8 cellular contexts compared by ENCODE assay signal in the genomic region with DNA sequence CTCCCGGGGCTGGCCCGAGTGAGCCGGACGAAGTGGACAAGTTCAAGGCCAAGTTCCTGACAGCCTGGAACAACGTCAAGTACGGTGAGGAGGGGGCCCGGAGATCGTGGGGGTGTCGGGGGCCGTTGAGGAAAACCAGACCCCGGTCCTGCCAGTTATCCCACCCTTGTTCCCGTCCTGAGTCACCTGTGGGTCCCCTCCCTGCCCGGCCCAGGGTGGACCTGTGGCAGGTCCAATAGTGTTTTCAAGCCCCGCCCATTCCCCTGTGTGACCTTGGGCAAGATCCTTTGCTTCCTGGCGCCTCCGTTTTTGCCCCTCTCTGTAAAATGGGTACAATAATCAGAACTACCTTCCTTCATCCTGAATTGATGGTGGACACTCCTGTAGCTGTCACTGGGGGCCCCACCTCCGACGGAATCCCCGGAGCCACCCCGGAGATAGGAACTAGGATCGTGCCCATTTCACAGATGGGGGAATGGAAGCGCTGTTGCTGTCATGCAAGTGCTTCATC. TPM values are rescaled to one million over a fixed set of nuclear protein-coding genes. Genes with fewer than 3 reads are reported as not detected.
DNase-seq lines count a peak whose midpoint lies in the region; ATAC-seq and TF ChIP-seq lines count a peak whose summit lies in the region.

No MANE protein-coding gene starts in this region.

- H3K4me3 Mint-ChIP-seq in Calu3 (ENCODE audit: low read depth, unreplicated experiment) = peak overlapping the region; percentile 73
- peak overlapping the region; percentile 91 for H3K4me3 Mint-ChIP-seq in activated CD4-positive, alpha-beta memory T cell treated with anti-CD3 and anti-CD28 coated beads, Interleukin-2, amount 10 ng/mL, durations not matched to agents 7 days and 5 days

- WGBS in gastroesophageal sphincter (ENCODE audit: low coverage in 1 of 2), 2 donors = no CpG with 5 or more reads among the region's 22 CpGs
- WGBS in prostate gland = 18% methylated on average over 22 of the region's 22 CpGs

- TF ChIP-seq EP300 in gastroesophageal sphincter (IDR thresholded peaks at IDR 0.05) = no peak

- H3K27me3 Mint-ChIP-seq in Calu3 (ENCODE audit: unreplicated experiment) = peaks cover 17% of the 10 kb centered on the region
- H3K27me3 Mint-ChIP-seq in activated CD4-positive, alpha-beta memory T cell treated with anti-CD3 and anti-CD28 coated beads, Interleukin-2, amount 10 ng/mL, durations not matched to agents 7 days and 5 days = peaks cover 11% of the 10 kb centered on the region

- intact Hi-C loops in Calu3 (cut with micrococcal nuclease; ENCODE audit: unreplicated experiment) (no loop called here), prostate gland (cut with DNase I) (no loop called here)

- DNase-seq in Calu3 (no peak), prostate gland (ENCODE audit: low spot score) (no peak), OCI-M2 (lab: John Stamatoyannopoulos, UW; ENCODE audit: unreplicated experiment) (no peak), NOMO-1 treated with DMSO at 0.1 percent for 48 hours (lab: John Stamatoyannopoulos, UW; ENCODE audit: unreplicated experiment) (no peak)
- peak; percentile 36 for DNase-seq in activated CD4-positive, alpha-beta memory T cell treated with anti-CD3 and anti-CD28 coated beads, Interleukin-2, amount 10 ng/mL, durations not matched to agents 7 days and 5 days
- no peak for DNase-seq in central memory CD4-positive, alpha-beta T cell

- POLR2A ChIA-PET in activated CD4-positive, alpha-beta memory T cell treated with anti-CD3 and anti-CD28 coated beads, Interleukin-2, amount 10 ng/mL, durations not matched to agents 7 days and 5 days (lab: Charles Lee) = interaction anchor here (0.7 to 2.2 kb wide), 6 partner anchors 9 to 24 kb away, joined by 3 to 7 read pairs (median 5); a partner anchor contains a TSS

- ATAC-seq in HG02642 (IDR thresholded peaks at IDR 0.05; ENCODE audit: poor library complexity, unreplicated experiment) = peak; percentile 16
- ATAC-seq in gastroesophageal sphincter = peak; percentile 29

- H3K9me3 Mint-ChIP-seq in Calu3 (ENCODE audit: low read depth, unreplicated experiment) = no peaks in the 10 kb centered on the region
- no peaks in the 10 kb centered on the region for H3K9me3 Mint-ChIP-seq in activated CD4-positive, alpha-beta memory T cell treated with anti-CD3 and anti-CD28 coated beads, Interleukin-2, amount 10 ng/mL, durations not matched to agents 7 days and 5 days

- H3K4me1 ChIP-seq in gastroesophageal sphincter (peaks cover 0 to 28% (median 8%) of the 10 kb centered on the region in 3 donors), prostate gland (replicated peaks) (peaks cover 4% of the 10 kb centered on the region)

- H3K4me1 Mint-ChIP-seq in Calu3 (ENCODE audit: low read depth, unreplicated experiment) = no peaks in the 10 kb centered on the region
- peaks cover 16% of the 10 kb centered on the region for H3K4me1 Mint-ChIP-seq in activated CD4-positive, alpha-beta memory T cell treated with anti-CD3 and anti-CD28 coated beads, Interleukin-2, amount 10 ng/mL, durations not matched to agents 7 days and 5 days

- TF ChIP-seq POLR2A in gastroesophageal sphincter (IDR thresholded peaks at IDR 0.05) (no peak), prostate gland (IDR thresholded peaks at IDR 0.05) (no peak)

- peaks cover 19% of the 10 kb centered on the region for H3K36me3 Mint-ChIP-seq in Calu3 (ENCODE audit: insufficient read depth, unreplicated experiment)
- peaks cover 13% of the 10 kb centered on the region for H3K36me3 Mint-ChIP-seq in activated CD4-positive, alpha-beta memory T cell treated with anti-CD3 and anti-CD28 coated beads, Interleukin-2, amount 10 ng/mL, durations not matched to agents 7 days and 5 days (ENCODE audit: low read depth)

- CTCF ChIA-PET in Calu3 (lab: Charles Lee) = no interaction called here
- CTCF ChIA-PET in activated CD4-positive, alpha-beta memory T cell treated with anti-CD3 and anti-CD28 coated beads, Interleukin-2, amount 10 ng/mL, durations not matched to agents 7 days and 5 days (lab: Charles Lee) = no interaction called here

- H3K9me3 ChIP-seq in gastroesophageal sphincter (no peaks in the 10 kb centered on the region), prostate gland (no peaks in the 10 kb centered on the region)

- H3K27ac Mint-ChIP-seq in Calu3 (ENCODE audit: unreplicated experiment) = no peak overlapping the region
- H3K27ac Mint-ChIP-seq in activated CD4-positive, alpha-beta memory T cell treated with anti-CD3 and anti-CD28 coated beads, Interleukin-2, amount 10 ng/mL, durations not matched to agents 7 days and 5 days = peak overlapping the region; percentile 84

- TF ChIP-seq CTCF in Calu3 (IDR thresholded peaks at IDR 0.05; ENCODE audit: unreplicated experiment) = no peak
- TF ChIP-seq CTCF in gastroesophageal sphincter (IDR thresholded peaks at IDR 0.05) = no peak
- TF ChIP-seq CTCF in prostate gland (IDR thresholded peaks at IDR 0.05) = no peak

- H3K27me3 ChIP-seq in gastroesophageal sphincter (peaks cover 3% of the 10 kb centered on the region), prostate gland (replicated peaks; ENCODE audit: insufficient read depth) (no peaks in the 10 kb centered on the region)

- peak overlapping the region; percentile 79 to 92 (median 86) for H3K27ac ChIP-seq in gastroesophageal sphincter
- peak overlapping the region; percentile 85 to 87 for H3K27ac ChIP-seq in prostate gland

- H3K4me3 ChIP-seq in gastroesophageal sphincter (peak overlapping the region; percentile 86 to 98), prostate gland (peak overlapping the region; percentile 100)

- H3K36me3 ChIP-seq in gastroesophageal sphincter (peaks cover 0 to 34% of the 10 kb centered on the region in 2 donors), prostate gland (peaks cover 0 to 12% of the 10 kb centered on the region in 2 donors)

- BruUV-seq in Calu3 (replicated peaks; lab: Mats Ljungman, UMichigan) = no TSS peak

RNA-seq across cellular contexts. Expression of a gene that starts 0.6 kb away (rescaled TPM):
- 18.7 and 24.5 TPM in 2 replicates for total RNA-seq in Calu3 (2022)
- total RNA-seq in activated CD4-positive, alpha-beta memory T cell treated with anti-CD3 and anti-CD28 coated beads, Interleukin-2, amount 10 ng/mL, durations not matched to agents 7 days and 5 days = 10 to 100 TPM; 38.1 to 39.2 TPM
- total RNA-seq in gastroesophageal sphincter = 10 to 100 TPM; 18.4 to 35.6 (median 24.9) TPM
- total RNA-seq in prostate gland = 10 to 100 TPM; 36.3 to 57.9 TPM

RNA-seq across cellular contexts. Expression of a gene that starts 21.5 kb away (rescaled TPM):
- 29.6 and 30.8 TPM in 2 replicates for total RNA-seq in Calu3 (2022)
- total RNA-seq in activated CD4-positive, alpha-beta memory T cell treated with anti-CD3 and anti-CD28 coated beads, Interleukin-2, amount 10 ng/mL, durations not matched to agents 7 days and 5 days = 10 to 100 TPM; 45.5 TPM
- total RNA-seq in gastroesophageal sphincter = 10 to 100 TPM; 16.0 to 28.0 (median 20.1) TPM
- total RNA-seq in prostate gland = 10 to 100 TPM; 23.6 to 23.8 TPM

RNA-seq across cellular contexts. Expression of a gene that starts 24.5 kb away (rescaled TPM):
- total RNA-seq in Calu3 (2022) (4.2 and 4.4 TPM in 2 replicates), gastroesophageal sphincter (10 to 100 TPM in 2 of 4 donors, 1 to 10 TPM in 2; 5.4 to 15.9 (median 10.6) TPM), prostate gland (1 to 10 TPM; 3.7 to 8.2 TPM)
- 10 to 100 TPM; 85.4 to 89.4 TPM for total RNA-seq in activated CD4-positive, alpha-beta memory T cell treated with anti-CD3 and anti-CD28 coated beads, Interleukin-2, amount 10 ng/mL, durations not matched to agents 7 days and 5 days

RNA-seq across cellular contexts. Expression of a gene that starts 27.1 kb away (rescaled TPM):
- not detected in 2 replicates for total RNA-seq in Calu3 (2022)
- under 1 TPM; 0.63 to 0.68 TPM for total RNA-seq in activated CD4-positive, alpha-beta memory T cell treated with anti-CD3 and anti-CD28 coated beads, Interleukin-2, amount 10 ng/mL, durations not matched to agents 7 days and 5 days
- 1 to 10 TPM in 1 of 4 donors, not detected in 3; 1.1 TPM for total RNA-seq in gastroesophageal sphincter
- 10 to 100 TPM in 1 of 2 donors, 1 to 10 TPM in 1; 3.4 to 17.0 TPM for total RNA-seq in prostate gland

RNA-seq across cellular contexts. Expression of a gene that starts 41.1 kb away (rescaled TPM):
- total RNA-seq in Calu3 (2022) (45.2 and 46.8 TPM in 2 replicates), gastroesophageal sphincter (10 to 100 TPM; 62.1 to 80.3 (median 69.8) TPM), prostate gland (10 to 100 TPM; 93.4 to 94.2 TPM)
- 100 to 1,000 TPM in 1 of 2 experiments, 10 to 100 TPM in 1; 97.1 to 103 TPM for total RNA-seq in activated CD4-positive, alpha-beta memory T cell treated with anti-CD3 and anti-CD28 coated beads, Interleukin-2, amount 10 ng/mL, durations not matched to agents 7 days and 5 days

Comparison
In these comparisons a context has a peak if more than half of its experiments do, and no peak if none do; other contexts are left out.
1. RNA of a gene that starts 24.5 kb away (total RNA-seq): 85.4 to 89.4 TPM in activated CD4-positive, alpha-beta memory T cell treated with anti-CD3 and anti-CD28 coated beads, Interleukin-2, amount 10 ng/mL, durations not matched to agents 7 days and 5 days; 5.4 to 15.9 TPM in gastroesophageal sphincter, 3.7 to 8.2 TPM in prostate gland and 4.2 to 4.4 TPM in Calu3; every median in the first group is over 4 times any median in the second.